In the genomic region with DNA sequence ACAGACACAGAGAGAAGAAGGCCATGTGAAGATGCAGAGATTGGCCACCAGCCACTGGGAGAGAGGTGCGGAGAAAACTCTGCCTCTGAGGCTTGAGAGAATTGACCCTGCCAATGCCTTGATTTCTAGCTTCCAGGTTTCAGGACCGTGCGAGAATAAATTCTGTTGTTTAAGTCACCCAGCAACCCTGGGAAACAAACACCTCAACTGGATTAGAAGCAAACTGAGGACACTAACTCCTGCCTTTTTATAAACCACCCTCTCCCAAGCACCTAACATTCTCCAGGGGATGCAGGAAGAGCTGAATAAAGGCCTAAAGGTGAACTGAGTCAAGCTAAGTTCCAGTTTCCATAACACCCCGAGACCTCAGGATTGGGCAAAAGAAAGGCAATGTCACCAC, we compare ENCODE assay signal across 25 cellular contexts.
"Had no signal": no experiment of that assay in that cellular context is flagged by ENCODE, and none has a peak within 500 bp of the region (broad histone marks: within the 10 kb centered on the region; RNA-seq: fewer than 3 reads in every experiment).

No MANE protein-coding gene starts in this region.

- H3K36me3 ChIP-seq: neutrophil, pancreas, prostate gland, right lobe of liver, sigmoid colon, stomach, thoracic aorta, thyroid gland, tibial nerve, upper lobe of left lung, vagina had no signal

- H3K27me3 ChIP-seq: right lobe of liver, sigmoid colon, thyroid gland, tibial nerve, upper lobe of left lung, vagina had no signal

- H3K27ac ChIP-seq: neutrophil, pancreas, prostate gland, right lobe of liver, sigmoid colon, stomach, thoracic aorta, thyroid gland, tibial nerve, upper lobe of left lung, vagina had no signal

- DNase-seq: nephron progenitor cell; nucleus accumbens; pancreas; retina; right cardiac atrium; right lobe of liver; sigmoid colon; small intestine; stimulated activated CD4-positive, alpha-beta T cell treated with anti-CD3 and anti-CD28 coated beads, Interleukin-15, amount 100 ng/mL, for 24 hours; stimulated activated CD4-positive, alpha-beta T cell treated with anti-CD3 and anti-CD28 coated beads, Interleukin-2, amount 100 ng/mL, for 24 hours; stimulated activated CD4-positive, alpha-beta T cell treated with anti-CD3 and anti-CD28 coated beads, Interleukin-2, amount 100 ng/mL, for 48 hours; stimulated activated CD4-positive, alpha-beta T cell treated with anti-CD3 and anti-CD28 coated beads, Interleukin-4, amount 100 ng/mL, for 24 hours; stimulated activated naive B cell treated with anti-CD40 and anti-IgM and Interleukin-4, amounts not matched to agents 10 μg/mL and 1 μg/mL and 100 μg/mL, for 72 hours; stimulated activated naive CD4-positive, alpha-beta T cell treated with Interleukin-2 at 50 U/mL for 16 hours; stomach; thyroid gland; trophoblast cell; upper lobe of left lung had no signal

- H3K9me3 ChIP-seq: neutrophil, pancreas, prostate gland, right lobe of liver, sigmoid colon, stomach, thoracic aorta, thyroid gland, tibial nerve, upper lobe of left lung, vagina had no signal

- H3K4me1 ChIP-seq: pancreas, prostate gland, right lobe of liver, sigmoid colon, stomach, thyroid gland, upper lobe of left lung, vagina had no signal

- H3K4me3 ChIP-seq: pancreas, prostate gland, right lobe of liver, sigmoid colon, stomach, thoracic aorta, thyroid gland, tibial nerve, upper lobe of left lung, vagina had no signal

- ATAC-seq: natural killer cell treated with Interleukin-12 subunit alpha and Interleukin-12 subunit beta and Interleukin-15 and Interleukin-18, amount 100 ng/mL, for 72 hours; pancreas; right cardiac atrium; right lobe of liver; stimulated activated effector memory CD8-positive, alpha-beta T cell treated with anti-CD3 and anti-CD28 coated beads, Interleukin-12 subunit alpha, Interleukin-12 subunit beta, amount 100 ng/mL, for 72 hours; stimulated activated naive B cell treated with anti-CD40 and anti-IgM and Interleukin-4, amounts not matched to agents 10 μg/mL and 1 μg/mL and 100 μg/mL, for 72 hours had no signal
